Comparison of ENCODE assay signal across 9 cellular contexts in genomic region chr1:201712387-201713092, GRCh38.
DNase-seq lines count a peak whose midpoint lies in the region; ATAC-seq, FAIRE-seq and TF ChIP-seq lines count a peak whose summit lies in the region.
"Had no signal": no experiment of that assay in that cellular context is flagged by ENCODE, and none has a peak within 500 bp of the region (broad histone marks: within the 10 kb centered on the region; RNA-seq: fewer than 3 reads in every experiment).

No MANE protein-coding gene starts in this region.

- H3K27me3 Mint-ChIP-seq in activated T-cell treated with anti-CD3 and anti-CD28 coated beads, Interleukin-2, amount 50 U/mL, for 4 hours (ENCODE audit: low read depth) = no peaks in the 10 kb centered on the region

- dilution Hi-C loops in endothelial cell of umbilical vein (cut with MboI; ENCODE audit: extremely low pct_ligation_motif_present, low sequenced_read_pairs) = loop anchor here (25.0 kb wide), 1 partner anchor 150 kb away; no protein-coding TSS in a partner anchor

- H3K4me2 ChIP-seq in endothelial cell of umbilical vein (ENCODE audit: insufficient read depth, low read length) = no peak overlapping the region

- 79 to 88% (median 86%) methylated on average over 7 of the region's 7 CpGs for WGBS in ovary, 3 donors

- H3K4me1 ChIP-seq in cardiac muscle cell (ENCODE audit: low read depth) (peaks cover 30% of the 10 kb centered on the region), endothelial cell of umbilical vein (ENCODE audit: control insufficient read depth, extremely low read depth, insufficient read depth, low read length) (peaks cover 48% of the 10 kb centered on the region), ovary (ENCODE audit: insufficient read depth) (peaks cover 42% of the 10 kb centered on the region), upper lobe of right lung (peaks cover 67% of the 10 kb centered on the region)

- TF ChIP-seq POLR2A in endothelial cell of umbilical vein (IDR thresholded peaks at IDR 0.05; ENCODE audit: low read depth, low read length) (no peak), ovary (IDR thresholded peaks at IDR 0.05) (no peak)

- H3K4me1 Mint-ChIP-seq in activated T-cell treated with anti-CD3 and anti-CD28 coated beads, Interleukin-2, amount 50 U/mL, for 4 hours (ENCODE audit: low read depth) = no peaks in the 10 kb centered on the region

- no peak for FAIRE-seq in endothelial cell of umbilical vein (lab: Jason Lieb, UNC)

- H3K9me3 ChIP-seq in cardiac muscle cell (ENCODE audit: low read depth) = no peaks in the 10 kb centered on the region
- H3K9me3 ChIP-seq in endothelial cell of umbilical vein (replicated peaks; ENCODE audit: control insufficient read depth, insufficient read depth, low read length) = no peaks in the 10 kb centered on the region
- no peaks in the 10 kb centered on the region for H3K9me3 ChIP-seq in ovary
- H3K9me3 ChIP-seq in upper lobe of right lung = no peaks in the 10 kb centered on the region

- H3K36me3 Mint-ChIP-seq in activated T-cell treated with anti-CD3 and anti-CD28 coated beads, Interleukin-2, amount 50 U/mL, for 4 hours (ENCODE audit: insufficient read depth) = no peaks in the 10 kb centered on the region

- intact Hi-C loops in cardiac septum (cut with DNase I) = loop anchor here (2.0 kb wide), 1 partner anchor 26 kb away; no protein-coding TSS in a partner anchor
- intact Hi-C loops in endothelial cell of umbilical vein (cut with micrococcal nuclease) = loop anchor here (1.0 kb wide), 3 partner anchors 38 to 117 kb away; partner anchors contain the start of gene IPO9
- intact Hi-C loops in ovary (cut with DNase I) = no loop called here
- intact Hi-C loops in upper lobe of right lung (cut with DNase I) = no loop called here

- H3K27ac ChIP-seq in cardiac muscle cell (peak overlapping the region; percentile 74), endothelial cell of umbilical vein (ENCODE audit: insufficient read depth, low read depth, low read length) (peak overlapping the region; percentile 88), ovary (peak overlapping the region; percentile 60 to 81), upper lobe of right lung (peak overlapping the region; percentile 89)

- H3K9me3 Mint-ChIP-seq in activated T-cell treated with anti-CD3 and anti-CD28 coated beads, Interleukin-2, amount 50 U/mL, for 4 hours = no peaks in the 10 kb centered on the region

- no peak for TF ChIP-seq EP300 in ovary (IDR thresholded peaks at IDR 0.05)

- H3K9me1 ChIP-seq in endothelial cell of umbilical vein (replicated peaks; ENCODE audit: control insufficient read depth, extremely low read depth, insufficient read depth, low read length) = no peaks in the 10 kb centered on the region

- TF ChIP-seq CTCF in cardiac muscle cell (IDR thresholded peaks at IDR 0.05; ENCODE audit: low read depth, low read length) (no peak), endothelial cell of umbilical vein (IDR thresholded peaks at IDR 0.05; ENCODE audit: extremely low read depth in 1 of 2, insufficient read depth in 1 of 2, low read depth in 1 of 2, low read length in 2 of 2) (no peak), ovary (IDR thresholded peaks at IDR 0.05) (no peak), upper lobe of right lung (IDR thresholded peaks at IDR 0.05) (no peak)

- H3K4me3 Mint-ChIP-seq in activated T-cell treated with anti-CD3 and anti-CD28 coated beads, Interleukin-2, amount 50 U/mL, for 4 hours = no peak overlapping the region

- H3K27me3 ChIP-seq in cardiac muscle cell = no peaks in the 10 kb centered on the region
- no peaks in the 10 kb centered on the region for H3K27me3 ChIP-seq in endothelial cell of umbilical vein (ENCODE audit: control insufficient read depth in 2 of 2, insufficient read depth in 2 of 2, low read length in 2 of 2)
- H3K27me3 ChIP-seq in ovary = no peaks in the 10 kb centered on the region
- no peaks in the 10 kb centered on the region for H3K27me3 ChIP-seq in upper lobe of right lung

- H2AFZ ChIP-seq in endothelial cell of umbilical vein (ENCODE audit: low read depth, low read length) = no peak overlapping the region

- H3K4me3 ChIP-seq in cardiac muscle cell = no peak overlapping the region
- H3K4me3 ChIP-seq in endothelial cell of umbilical vein (replicated peaks in 1 of 3; ENCODE audit: insufficient read depth in 1 of 3, low read depth in 1 of 3, low read length in 3 of 3) = no peak overlapping the region
- no peak overlapping the region for H3K4me3 ChIP-seq in ovary
- no peak overlapping the region for H3K4me3 ChIP-seq in upper lobe of right lung

- DNase-seq in cardiac muscle cell (ENCODE audit: low read depth in 1 of 2, low spot score in 1 of 2) = no peak
- DNase-seq in cardiac septum (ENCODE audit: low spot score) = no peak
- DNase-seq in endothelial cell of umbilical vein (ENCODE audit: low read depth, low spot score) = no peak
- DNase-seq in ovary = peak in 1 of 5 donors; percentile 41
- no peak for DNase-seq in upper lobe of right lung
- no peak for DNase-seq in activated T-cell treated with anti-CD3 and anti-CD28 coated beads, Interleukin-2, amount 50 U/mL, for 4 hours
- DNase-seq: NCI-H526 had no signal

- POLR2A ChIA-PET in endothelial cell of umbilical vein (lab: Charles Lee) = interaction anchor here (0.5 to 1.5 kb wide), 5 partner anchors 44 to 244 kb away, joined by 3 to 5 read pairs (median 3); partner anchors contain the start of gene PHLDA3

- H3K79me2 ChIP-seq in endothelial cell of umbilical vein (ENCODE audit: control insufficient read depth, insufficient read depth, low read length) = peaks cover 18% of the 10 kb centered on the region

- CTCF ChIA-PET in endothelial cell of umbilical vein (lab: Charles Lee) = interaction anchor here (1.2 to 20.5 kb wide), 5 partner anchors 31 to 181 kb away, joined by 5 to 970 read pairs (median 139); no protein-coding TSS in a partner anchor

- H4K20me1 ChIP-seq in endothelial cell of umbilical vein (replicated peaks; ENCODE audit: control insufficient read depth, extremely low read depth, insufficient read depth, low read length) = no peaks in the 10 kb centered on the region

- no peak overlapping the region for H3K9ac ChIP-seq in endothelial cell of umbilical vein (replicated peaks; ENCODE audit: extremely low read depth, insufficient read depth, low read length)

- no peaks in the 10 kb centered on the region for H3K36me3 ChIP-seq in cardiac muscle cell
- H3K36me3 ChIP-seq in endothelial cell of umbilical vein (ENCODE audit: control insufficient read depth in 2 of 2, extremely low read depth in 1 of 2, insufficient read depth in 2 of 2, low read length in 2 of 2) = peaks cover 0 to 2% of the 10 kb centered on the region in 2 experiments
- H3K36me3 ChIP-seq in ovary = no peaks in the 10 kb centered on the region
- no peaks in the 10 kb centered on the region for H3K36me3 ChIP-seq in upper lobe of right lung

- no peak for ATAC-seq in upper lobe of right lung
- no peak for ATAC-seq in activated T-cell treated with anti-CD3 and anti-CD28 coated beads, Interleukin-2, amount 50 U/mL, for 4 hours
- no peak for ATAC-seq in GM21367 (IDR thresholded peaks at IDR 0.05; ENCODE audit: unreplicated experiment)
- no peak for ATAC-seq in activated CD4-positive, CD25-positive, alpha-beta regulatory T cell treated with anti-CD3 and anti-CD28 coated beads, Interleukin-2, amount 50 U/mL, for 24 hours

- BruUV-seq in endothelial cell of umbilical vein (replicated peaks; lab: Mats Ljungman, UMichigan) = no TSS peak

TF ChIP-seq in endothelial cell of umbilical vein, 7 proteins besides CTCF, POLR2A, EP300 and RAD21:
- TF ChIP-seq EZH2 (IDR thresholded peaks at IDR 0.05; ENCODE audit: borderline replicate concordance, low read depth, low read length, severe bottlenecking) = no peak
- no peak for TF ChIP-seq FOS (IDR thresholded peaks at IDR 0.05; ENCODE audit: borderline replicate concordance, insufficient read depth, low read length)
- TF ChIP-seq, protein P1, sequence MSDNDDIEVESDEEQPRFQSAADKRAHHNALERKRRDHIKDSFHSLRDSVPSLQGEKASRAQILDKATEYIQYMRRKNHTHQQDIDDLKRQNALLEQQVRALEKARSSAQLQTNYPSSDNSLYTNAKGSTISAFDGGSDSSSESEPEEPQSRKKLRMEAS (IDR thresholded peaks at IDR 0.05; ENCODE audit: insufficient read depth, insufficient read length) = no peak
- TF ChIP-seq GATA2 (IDR thresholded peaks at IDR 0.05; ENCODE audit: insufficient read depth, insufficient read length, low read depth, low read length) = no peak
- TF ChIP-seq POLR2AphosphoS5 (IDR thresholded peaks at IDR 0.05; ENCODE audit: insufficient read depth, low read depth, low read length) = no peak
- no peak for TF ChIP-seq MYC (IDR thresholded peaks at IDR 0.05; ENCODE audit: low read depth, low read length)

Comparison
In these comparisons a context has a peak if more than half of its experiments do, and no peak if none do; other contexts are left out.
1. intact Hi-C loops: an anchor here in cardiac septum (2.0 kb wide) and endothelial cell of umbilical vein (1.0 kb wide); none called in ovary and upper lobe of right lung.